ENCODE assay signal across 12 cellular contexts in the genomic region with DNA sequence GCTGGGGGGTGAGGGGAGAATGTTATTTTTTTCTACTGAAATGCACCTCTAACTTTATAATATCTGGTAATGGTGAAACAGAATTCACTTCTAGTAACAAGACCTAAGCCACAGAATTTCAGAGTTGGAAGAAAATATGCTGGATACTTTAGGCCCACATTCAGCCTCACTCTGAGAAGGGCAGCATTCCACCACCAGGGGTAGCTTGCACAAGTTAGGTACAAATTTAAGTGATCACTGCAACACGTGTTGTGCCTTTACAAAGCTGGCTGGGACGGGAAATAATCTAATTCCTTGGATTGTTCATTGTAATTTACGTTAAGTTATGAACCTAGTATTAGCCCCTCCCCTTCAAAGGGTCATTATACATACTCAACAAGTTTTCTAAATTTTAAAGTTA.
A peak's percentile ranks its signal among the peaks of the same experiment; 100 is the strongest.
DNase-seq lines count a peak whose midpoint lies in the region; ATAC-seq, FAIRE-seq and TF ChIP-seq lines count a peak whose summit lies in the region.
"Had no signal": no experiment of that assay in that cellular context is flagged by ENCODE, and none has a peak within 500 bp of the region (broad histone marks: within the 10 kb centered on the region; RNA-seq: fewer than 3 reads in every experiment).

No MANE protein-coding gene starts in this region.

- H4K8ac ChIP-seq in H1 (ENCODE audit: extremely low read depth, insufficient read depth, low read length) (no peak overlapping the region), mesenchymal stem cell (ENCODE audit: low read length) (no peak overlapping the region)

- H3K9ac ChIP-seq in H1 (replicated peaks in 1 of 4; ENCODE audit: extremely low read depth in 1 of 4, low read depth in 3 of 4, low read length in 3 of 4) = no peak overlapping the region
- H3K9ac ChIP-seq in mesenchymal stem cell (ENCODE audit: low read length) = no peak overlapping the region

- no peak overlapping the region for H3K23ac ChIP-seq in H1 (ENCODE audit: insufficient read length)
- no peak overlapping the region for H3K23ac ChIP-seq in mesenchymal stem cell (ENCODE audit: low read length in 2 of 2)

- no peak overlapping the region for H2BK120ac ChIP-seq in H1 (replicated peaks; ENCODE audit: low read depth, low read length)
- H2BK120ac ChIP-seq in mesenchymal stem cell (ENCODE audit: low read depth, low read length) = no peak overlapping the region

- H3K4ac ChIP-seq in H1 (replicated peaks; ENCODE audit: insufficient read length, low read depth, low read length) = no peak overlapping the region
- no peak overlapping the region for H3K4ac ChIP-seq in mesenchymal stem cell (ENCODE audit: low read depth in 1 of 2, low read length in 2 of 2)

- H3K27ac ChIP-seq in H1 (ENCODE audit: low read depth, low read length) = no peak overlapping the region
- no peak overlapping the region for H3K27ac ChIP-seq in mesenchymal stem cell (ENCODE audit: low read length, poor library complexity, severe bottlenecking)

- FAIRE-seq in H1 (lab: Jason Lieb, UNC) (peak; percentile 81), GM12891 (lab: Jason Lieb, UNC) (no peak)

- H3K36me3 ChIP-seq in H1 (ENCODE audit: control insufficient read depth in 2 of 4, insufficient read depth in 4 of 4, low read length in 3 of 4) = no peaks in the 10 kb centered on the region
- H3K36me3 ChIP-seq in mesenchymal stem cell (ENCODE audit: control insufficient read depth in 1 of 2, insufficient read depth in 2 of 2, low read depth in 1 of 2, low read length in 2 of 2) = no peaks in the 10 kb centered on the region
- H3K36me3 ChIP-seq: suprapubic skin had no signal

- H3K79me1 ChIP-seq in H1 (ENCODE audit: low read depth, low read length) (0 out of 2 replicates have a peak, but pooled peaks cover 2% of the 10 kb centered on the region), mesenchymal stem cell (replicated peaks; ENCODE audit: low read length, poor library complexity, severe bottlenecking) (no peaks in the 10 kb centered on the region)

- H3K4me2 ChIP-seq in H1 (ENCODE audit: insufficient read depth in 1 of 2, low read depth in 2 of 2, low read length in 2 of 2) (no peak overlapping the region), mesenchymal stem cell (ENCODE audit: low read length, poor library complexity, severe bottlenecking) (no peak overlapping the region)

- H2BK15ac ChIP-seq in H1 (ENCODE audit: low read length) (no peak overlapping the region), mesenchymal stem cell (ENCODE audit: low read depth, poor library complexity, severe bottlenecking) (no peak overlapping the region)

- no peak overlapping the region for H2AFZ ChIP-seq in H1 (ENCODE audit: low read length)
- H2AFZ ChIP-seq in mesenchymal stem cell (ENCODE audit: low read depth, low read length) = no peak overlapping the region

- H3K23me2 ChIP-seq in H1 (ENCODE audit: low read depth, low read length) = no peaks in the 10 kb centered on the region

- no peaks in the 10 kb centered on the region for H4K20me1 ChIP-seq in H1 (replicated peaks in 1 of 2; ENCODE audit: control insufficient read depth in 1 of 2, insufficient read depth in 2 of 2, low read length in 2 of 2)

- H2BK20ac ChIP-seq in H1 (ENCODE audit: low read length) = no peak overlapping the region

- H4K91ac ChIP-seq in H1 (replicated peaks; ENCODE audit: insufficient read length, low read length) (no peak overlapping the region), mesenchymal stem cell (ENCODE audit: low read length) (no peak overlapping the region)

- H2BK5ac ChIP-seq in H1 (ENCODE audit: low read depth, low read length) (no peak overlapping the region), mesenchymal stem cell (ENCODE audit: low read depth, low read length, poor library complexity, severe bottlenecking) (no peak overlapping the region)

- H3K9me3 ChIP-seq in H1 (ENCODE audit: insufficient read depth in 2 of 2, low read depth in 1 of 2, low read length in 1 of 2) (peaks cover 0 to 4% of the 10 kb centered on the region in 2 experiments; a peak in 1 of 4 replicates), mesenchymal stem cell (ENCODE audit: control insufficient read depth, low read length) (no peaks in the 10 kb centered on the region)
- H3K9me3 ChIP-seq: suprapubic skin had no signal

- H3K4me1 ChIP-seq in H1 (replicated peaks in 1 of 4; ENCODE audit: control insufficient read depth in 3 of 4, insufficient read depth in 4 of 4, low read length in 3 of 4) (no peaks in the 10 kb centered on the region), mesenchymal stem cell (ENCODE audit: control insufficient read depth, insufficient read depth, low read depth, low read length) (peaks cover 7% of the 10 kb centered on the region)

- no peak for ATAC-seq in HG03469 (IDR thresholded peaks at IDR 0.05; ENCODE audit: unreplicated experiment)
- ATAC-seq in GM21786 (IDR thresholded peaks at IDR 0.05; ENCODE audit: unreplicated experiment) = no peak
- no peak for ATAC-seq in sciatic nerve

- WGBS in H1 (ENCODE audit: extremely low coverage in 1 of 2, insufficient coverage in 1 of 2, insufficient read length in 1 of 2, insufficient replicate concordance in 2 of 2, low coverage in 1 of 2, low lambda C conversion rate in 2 of 2, missing lambda C conversion rate in 1 of 2), 2 experiments = 69% methylated on average over 3 of the region's 3 CpGs; no CpG with 5 or more reads in 1 of the 2 experiments
- 80% methylated on average over 2 of the region's 3 CpGs for WGBS in mesenchymal stem cell

- H3K14ac ChIP-seq in H1 (ENCODE audit: insufficient read length) = no peak overlapping the region
- no peak overlapping the region for H3K14ac ChIP-seq in mesenchymal stem cell (ENCODE audit: low read length in 2 of 2)

- no peak overlapping the region for H3K18ac ChIP-seq in H1 (ENCODE audit: extremely low read depth, low read length)
- no peak overlapping the region for H3K18ac ChIP-seq in mesenchymal stem cell (ENCODE audit: low read depth in 1 of 2, low read length in 2 of 2)

- DNase-seq in EH (ENCODE audit: low read depth) = peak; percentile 12
- DNase-seq in LHCN-M2 (ENCODE audit: low read depth) = peak; percentile 29
- DNase-seq in H1 (ENCODE audit: low read depth in 1 of 2, low spot score in 2 of 2) = no peak
- peak; percentile 14 for DNase-seq in mesenchymal stem cell
- DNase-seq in GM12891 (ENCODE audit: insufficient read length, low spot score) = no peak
- no peak for DNase-seq in sciatic nerve (ENCODE audit: low spot score)
- DNase-seq: activated effector memory CD4-positive, alpha-beta T cell treated with Interleukin-2 at 50 U/mL for 16 hours; GDM1; KBM-7 had no signal

- TF ChIP-seq POLR2A in H1 (IDR thresholded peaks at IDR 0.05; ENCODE audit: control extremely low read depth in 1 of 2, low read depth in 2 of 2, low read length in 2 of 2) (no peak), GM12891 (IDR thresholded peaks at IDR 0.05; ENCODE audit: low read depth, low read length) (no peak)

- CTCF ChIA-PET in H1 (lab: Charles Lee; ENCODE audit: partially characterized antibody) = interaction anchor here (0.6 to 7.6 kb wide), 22 partner anchors 9 to 394 kb away, joined by 3 to 56 read pairs (median 3); a partner anchor contains a TSS

- no peak overlapping the region for H2BK12ac ChIP-seq in H1 (ENCODE audit: low read depth, low read length)
- H2BK12ac ChIP-seq in mesenchymal stem cell (ENCODE audit: low read length in 2 of 2) = no peak overlapping the region

- TF ChIP-seq EP300 in H1 (IDR thresholded peaks at IDR 0.05; ENCODE audit: borderline replicate concordance in 1 of 2, low read depth in 2 of 2, low read length in 2 of 2) = no peak

- intact Hi-C loops in sciatic nerve (cut with DNase I) = loop anchor here (10.0 kb wide), 1 partner anchor 195 kb away; a partner anchor contains a TSS

- H3K56ac ChIP-seq in H1 (replicated peaks; ENCODE audit: insufficient read length, low read depth, low read length) = no peak overlapping the region

- no peaks in the 10 kb centered on the region for H3K27me3 ChIP-seq in H1 (replicated peaks in 1 of 4; ENCODE audit: control insufficient read depth in 3 of 4, extremely low read depth in 1 of 4, insufficient read depth in 3 of 4, low read length in 3 of 4)
- no peaks in the 10 kb centered on the region for H3K27me3 ChIP-seq in mesenchymal stem cell (ENCODE audit: control insufficient read depth in 1 of 2, insufficient read depth in 1 of 2, low read length in 2 of 2)
- H3K27me3 ChIP-seq: suprapubic skin had no signal

- peak in 1 of 2 experiments; percentile 40; a peak in 1 of 4 replicates for TF ChIP-seq RAD21 in H1 (IDR thresholded peaks at IDR 0.05 in 1 of 2, conservative IDR thresholded peaks at IDR 0.05 in 1 of 2; ENCODE audit: low read depth in 2 of 2, low read length in 2 of 2)

- TF ChIP-seq CTCF in H1 (IDR thresholded peaks at IDR 0.05; ENCODE audit: control extremely low read depth in 1 of 3, insufficient read depth in 1 of 3, low read depth in 1 of 3, low read length in 3 of 3) = peak; percentile 19 to 57 (median 46)

- no peaks in the 10 kb centered on the region for H3K79me2 ChIP-seq in H1 (ENCODE audit: control insufficient read depth in 1 of 2, insufficient read depth in 2 of 2, low read length in 2 of 2)

- H4K5ac ChIP-seq in H1 (ENCODE audit: insufficient read length, low read depth, low read length) = no peak overlapping the region

- H2AK5ac ChIP-seq in H1 (ENCODE audit: low read depth, low read length) = no peak overlapping the region
- H2AK5ac ChIP-seq in mesenchymal stem cell (ENCODE audit: low read length, severe bottlenecking) = no peak overlapping the region

- H3K4me3 ChIP-seq in H1 (ENCODE audit: extremely low read depth in 1 of 4, insufficient read depth in 2 of 4, low read depth in 3 of 4, low read length in 4 of 4) (no peak overlapping the region), mesenchymal stem cell (ENCODE audit: insufficient read depth in 1 of 2, low read depth in 1 of 2, low read length in 2 of 2) (no peak overlapping the region)
- H3K4me3 ChIP-seq: suprapubic skin had no signal

- POLR2A ChIA-PET in H1 (lab: Charles Lee; ENCODE audit: partially characterized antibody) = no interaction called here

TF ChIP-seq in H1, 55 proteins besides CTCF, POLR2A, EP300 and RAD21 (continues in another document):
- no peak for TF ChIP-seq SUZ12 (IDR thresholded peaks at IDR 0.05; ENCODE audit: low read length)
- no peak for TF ChIP-seq HDAC6 (IDR thresholded peaks at IDR 0.05; ENCODE audit: low read depth, low read length)

TF ChIP-seq in GM12891, 5 proteins besides CTCF, POLR2A, EP300 and RAD21:
- TF ChIP-seq POU2F2 (IDR thresholded peaks at IDR 0.05; ENCODE audit: low read depth, low read length) (no peak), SPI1 (IDR thresholded peaks at IDR 0.05; ENCODE audit: low read depth, low read length) (no peak), POLR2AphosphoS5 (IDR thresholded peaks at IDR 0.05; ENCODE audit: low read depth, low read length) (no peak), TAF1 (IDR thresholded peaks at IDR 0.05; ENCODE audit: low read depth, low read length) (no peak), PAX5 (IDR thresholded peaks at IDR 0.05; ENCODE audit: insufficient read depth, low read length, severe bottlenecking) (no peak)

Comparison
In these comparisons a context has a peak if more than half of its experiments do, and no peak if none do; other contexts are left out.
1. DNase-seq: peak in EH (single experiment), LHCN-M2 (single experiment) and mesenchymal stem cell (single experiment); none in H1 (0 of 2), GM12891 (single experiment) and sciatic nerve (single experiment).